Comparison of ENCODE assay signal across 1 cellular context in genomic region chr2:174597347-174598047, GRCh38.
A peak's percentile ranks its signal among the peaks of the same experiment; 100 is the strongest.
TF ChIP-seq lines count a peak whose summit lies in the region.

WIPF1 (minus strand) TSS chr2:174597804; CDS start chr2:174585573, 12,231 bp downstream.

TF ChIP-seq in SK-N-SH treated with all-trans-retinoic acid at 6 μM for 48 hours, 23 proteins besides CTCF, POLR2A, EP300 and RAD21 (continued from another document):
- TF ChIP-seq POU6F1 (CRISPR knock-in tag; IDR thresholded peaks at IDR 0.05; ENCODE audit: borderline replicate concordance, low read depth) (0 out of 2 replicates have a peak, but pooled peaks have one; percentile 24), CSDC2 (CRISPR knock-in tag; IDR thresholded peaks at IDR 0.05) (no peak), GLIS3 (CRISPR knock-in tag; IDR thresholded peaks at IDR 0.05) (no peak), ZFP3 (CRISPR knock-in tag; IDR thresholded peaks at IDR 0.05) (no peak), ZNF8 (CRISPR knock-in tag; IDR thresholded peaks at IDR 0.05) (no peak), CREB5 (CRISPR knock-in tag; IDR thresholded peaks at IDR 0.05; ENCODE audit: low read depth) (no peak), ZC3H10 (CRISPR knock-in tag; IDR thresholded peaks at IDR 0.05) (no peak), ZNF565 (CRISPR knock-in tag; conservative IDR thresholded peaks at IDR 0.05; ENCODE audit: low read depth) (no peak), TCF4 (CRISPR knock-in tag; IDR thresholded peaks at IDR 0.05; ENCODE audit: borderline replicate concordance) (no peak), TSHZ2 (CRISPR knock-in tag; IDR thresholded peaks at IDR 0.05) (0 out of 2 replicates have a peak, but pooled peaks have one; percentile 15), RARB (CRISPR knock-in tag; IDR thresholded peaks at IDR 0.05) (no peak), ISL1 (CRISPR knock-in tag; IDR thresholded peaks at IDR 0.05) (peak; percentile 81)
